Comparison of ENCODE assay signal across 1 cellular context in genomic region chr3:153190923-153191322, GRCh38.
TF ChIP-seq lines count a peak whose summit lies in the region.

No MANE protein-coding gene starts in this region.

TF ChIP-seq in SK-N-SH, 30 proteins besides CTCF, POLR2A, EP300 and RAD21 (continued from another document):
- TF ChIP-seq FOSL2 (IDR thresholded peaks at IDR 0.05; ENCODE audit: borderline replicate concordance, low read depth) (no peak), NFIC (IDR thresholded peaks at IDR 0.05; ENCODE audit: borderline replicate concordance) (no peak), RXRA (IDR thresholded peaks at IDR 0.05; ENCODE audit: borderline replicate concordance, low read depth) (no peak), MAX (IDR thresholded peaks at IDR 0.05; ENCODE audit: low read depth) (no peak), ELF1 (IDR thresholded peaks at IDR 0.05) (no peak), RFX5 (IDR thresholded peaks at IDR 0.05; ENCODE audit: low read length) (no peak), MEF2A (IDR thresholded peaks at IDR 0.05; ENCODE audit: borderline replicate concordance, low read depth) (no peak), POLR2AphosphoS5 (IDR thresholded peaks at IDR 0.05; ENCODE audit: low read depth, low read length) (no peak), GATA2 (CRISPR knock-in tag; IDR thresholded peaks at IDR 0.05) (no peak; the same call in 1 of the 2 replicates), YY1 (IDR thresholded peaks at IDR 0.05; ENCODE audit: low read depth) (no peak), USF2 (IDR thresholded peaks at IDR 0.05; ENCODE audit: borderline replicate concordance, low read depth, low read length) (no peak), EZH2phosphoT487 (IDR thresholded peaks at IDR 0.05; ENCODE audit: borderline replicate concordance, low read depth) (no peak), TEAD4 (IDR thresholded peaks at IDR 0.05; ENCODE audit: borderline replicate concordance, insufficient read depth) (no peak)
